In the genomic region with DNA sequence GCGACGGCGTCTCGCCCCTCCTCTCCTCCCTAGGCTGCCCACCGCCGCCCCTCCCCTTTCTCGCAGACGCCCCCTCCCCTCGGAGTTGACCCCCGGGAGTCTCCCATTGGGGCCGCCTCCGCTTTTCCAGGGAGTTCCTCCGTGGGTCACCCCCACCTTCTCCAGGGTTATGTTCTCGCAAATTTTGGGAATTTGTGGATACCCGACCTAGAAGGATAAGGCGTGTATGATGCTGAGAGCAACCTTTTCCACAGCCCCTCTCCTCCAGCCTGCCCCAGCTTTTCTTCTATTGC, we compare ENCODE assay signal across 8 cellular contexts. TPM values are rescaled to one million over a fixed set of nuclear protein-coding genes. Genes with fewer than 3 reads are reported as not detected.
DNase-seq lines count a peak whose midpoint lies in the region; ATAC-seq and TF ChIP-seq lines count a peak whose summit lies in the region.

No MANE protein-coding gene starts in this region.

- H3K4me3 ChIP-seq in HFF-Myc (replicated peaks; ENCODE audit: low read depth, low read length), result peak overlapping the region; percentile 67
- peak overlapping the region; percentile 48 to 84 (median 67) for H3K4me3 ChIP-seq in skin epidermis

- no peak for TF ChIP-seq CTCF in HFF-Myc (IDR thresholded peaks at IDR 0.05; ENCODE audit: low read depth, low read length, missing control alignments)

- peak overlapping the region; percentile 91 to 100 (median 98) for H3K27ac ChIP-seq in skin epidermis

- DNase-seq in HFF-Myc (ENCODE audit: extremely low read depth, low read depth) (no peak), hepatic stellate cell (ENCODE audit: low spot score) (peak; percentile 12), D341Med (ENCODE audit: low spot score) (no peak), H4 (ENCODE audit: low spot score) (no peak), retina (no peak)
- no peak for DNase-seq in activated naive CD4-positive, alpha-beta T cell treated with anti-CD3 and anti-CD28 coated beads, Interleukin-2, amount 50 U/mL, for 72 hours (ENCODE audit: low spot score in 2 of 2)

- no peaks in the 10 kb centered on the region for H3K36me3 Mint-ChIP-seq in activated naive CD4-positive, alpha-beta T cell treated with anti-CD3 and anti-CD28 coated beads, Interleukin-2, amount 50 U/mL, for 72 hours

- H3K27ac Mint-ChIP-seq in activated naive CD4-positive, alpha-beta T cell treated with anti-CD3 and anti-CD28 coated beads, Interleukin-2, amount 50 U/mL, for 72 hours, result peak overlapping the region; percentile 92 to 99

- ATAC-seq in activated naive CD4-positive, alpha-beta T cell treated with anti-CD3 and anti-CD28 coated beads, Interleukin-2, amount 50 U/mL, for 72 hours, result no peak
- ATAC-seq in GM19395 (IDR thresholded peaks at IDR 0.05; ENCODE audit: unreplicated experiment), result no peak

- peaks cover 0 to 22% of the 10 kb centered on the region in 2 donors for H3K9me3 Mint-ChIP-seq in activated naive CD4-positive, alpha-beta T cell treated with anti-CD3 and anti-CD28 coated beads, Interleukin-2, amount 50 U/mL, for 72 hours

RNA-seq across cellular contexts. Expression of gene RCBTB2, which starts 0.3 kb away (rescaled TPM):
- 1 to 10 TPM; 1.6 to 1.7 TPM for total RNA-seq in activated naive CD4-positive, alpha-beta T cell treated with anti-CD3 and anti-CD28 coated beads, Interleukin-2, amount 50 U/mL, for 72 hours
- total RNA-seq in H4 (2014; rRNA removed; shearing (Covaris generic)), result 7.0 and 7.6 TPM in 2 replicates
